ENCODE assay signal across 32 cellular contexts in the genomic region with DNA sequence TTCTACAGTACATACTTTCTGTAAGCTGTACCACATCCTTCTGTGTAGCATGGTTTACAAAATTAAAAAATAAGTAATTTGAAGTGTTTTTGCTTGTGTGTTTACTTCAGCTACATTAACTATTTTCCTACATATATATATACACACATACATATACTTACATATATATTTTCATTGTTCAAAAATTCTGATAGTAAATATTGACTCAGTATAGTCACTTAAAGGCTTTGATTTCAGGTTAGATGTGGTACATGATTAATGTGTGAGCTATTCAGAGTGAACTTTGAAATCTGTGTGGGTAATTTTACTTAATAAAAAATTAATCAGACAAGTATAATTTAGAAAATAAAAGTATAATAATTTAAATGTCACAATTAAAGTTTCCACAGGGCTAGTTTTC.
"Had no signal": no experiment of that assay in that cellular context is flagged by ENCODE, and none has a peak within 500 bp of the region (broad histone marks: within the 10 kb centered on the region; RNA-seq: fewer than 3 reads in every experiment).

No MANE protein-coding gene starts in this region.

- FAIRE-seq: astrocyte, TTC549 had no signal

- DNase-seq: activated B cell treated with CpG ODN at 0.5 μM for 24 hours; activated CD4-positive, alpha-beta memory T cell treated with anti-CD3 and anti-CD28 coated beads for 36 hours; activated CD4-positive, alpha-beta T cell treated with anti-CD3 and anti-CD28 coated beads for 4 hours; activated CD4-positive, alpha-beta T cell treated with anti-CD3 and anti-CD28 coated beads, Interleukin-2, amount 10 ng/mL, durations not matched to agents 24 days and 14 days; activated CD4-positive, alpha-beta T cell treated with anti-CD3 and anti-CD28 coated beads, Interleukin-2, amount 50 U/mL, for 1 hour; activated CD4-positive, alpha-beta T cell treated with anti-CD3 and anti-CD28 coated beads, Interleukin-2, amount 50 U/mL, for 4 hours; activated CD4-positive, CD25-positive, alpha-beta regulatory T cell treated with anti-CD3 and anti-CD28 coated beads, Interleukin-2, amount 50 U/mL, for 72 hours; activated CD8-positive, alpha-beta memory T cell treated with anti-CD3 and anti-CD28 coated beads, Interleukin-2, amount 50 U/mL, for 4 hours; activated CD8-positive, alpha-beta T cell treated with anti-CD3 and anti-CD28 coated beads for 36 hours; activated effector memory CD4-positive, alpha-beta T cell treated with anti-CD3 and anti-CD28 coated beads, Interleukin-2, amount 50 U/mL, for 16 hours; activated gamma-delta T cell treated with Interleukin-2 at 50 U/mL for 16 hours; activated naive CD4-positive, alpha-beta T cell; activated naive CD4-positive, alpha-beta T cell treated with anti-CD3 and anti-CD28 coated beads for 36 hours; activated naive CD4-positive, alpha-beta T cell treated with anti-CD3 and anti-CD28 coated beads, Interleukin-2, amount 50 U/mL, for 16 hours; activated naive CD8-positive, alpha-beta T cell treated with anti-CD3 and anti-CD28 coated beads for 36 hours; activated T-cell treated with anti-CD3 and anti-CD28 coated beads for 4 hours; activated T-cell treated with anti-CD3 and anti-CD28 coated beads, Interleukin-2, amount 50 U/mL, for 24 hours; activated T-cell treated with anti-CD3 and anti-CD28 coated beads, Interleukin-2, amount 50 U/mL, for 72 hours; adrenal gland; amniotic stem cell; aorta; body of pancreas; brain microvascular endothelial cell; caudate nucleus; cerebellar nuclear complex; T-helper 1 cell; T-helper 2 cell; T-helper 9 cell had no signal

- ATAC-seq: activated CD8-positive, alpha-beta T cell treated with anti-CD3 and anti-CD28 coated beads for 36 hours; activated naive CD4-positive, alpha-beta T cell treated with anti-CD3 and anti-CD28 coated beads, Interleukin-2, amount 50 U/mL, for 72 hours; activated T-cell treated with anti-CD3 and anti-CD28 coated beads, Interleukin-2, amount 50 U/mL, for 72 hours; activated T-helper 17 cell treated with anti-CD3 and anti-CD28 coated beads, Interleukin-2, amount 50 U/mL, for 72 hours; body of pancreas had no signal
